20 cellular contexts compared by ENCODE assay signal in genomic region chr1:194043984-194044755, GRCh38.
DNase-seq lines count a peak whose midpoint lies in the region; ATAC-seq and TF ChIP-seq lines count a peak whose summit lies in the region.
"Had no signal": no experiment of that assay in that cellular context is flagged by ENCODE, and none has a peak within 500 bp of the region (broad histone marks: within the 10 kb centered on the region; RNA-seq: fewer than 3 reads in every experiment).

No MANE protein-coding gene starts in this region.

- H3K27ac Mint-ChIP-seq in activated CD8-positive, alpha-beta T cell treated with anti-CD3 and anti-CD28 coated beads for 36 hours = no peak overlapping the region
- H3K27ac Mint-ChIP-seq: GM23338; stimulated activated effector memory CD8-positive, alpha-beta T cell treated with anti-CD3 and anti-CD28 coated beads, Interleukin-12 subunit alpha, Interleukin-12 subunit beta, amount 100 ng/mL, for 72 hours had no signal

- peak overlapping the region; percentile 95; the same call in 1 of the 2 replicates for H3K18ac ChIP-seq in IMR-90 (ENCODE audit: low read depth, low read length)

- peaks cover 16% of the 10 kb centered on the region for H3K4me1 Mint-ChIP-seq in activated CD8-positive, alpha-beta T cell treated with anti-CD3 and anti-CD28 coated beads for 36 hours (ENCODE audit: low read depth)
- H3K4me1 Mint-ChIP-seq: GM23338; stimulated activated effector memory CD8-positive, alpha-beta T cell treated with anti-CD3 and anti-CD28 coated beads, Interleukin-12 subunit alpha, Interleukin-12 subunit beta, amount 100 ng/mL, for 72 hours had no signal

- no peaks in the 10 kb centered on the region for H4K20me1 ChIP-seq in IMR-90 (ENCODE audit: insufficient read depth, low read length)
- H4K20me1 ChIP-seq: BLaER1 treated with 17β-estradiol and CSF1 and Interleukin-3, amounts not matched to agents 10 nM and 100 nM had no signal

- H3K4me2 ChIP-seq in IMR-90 (ENCODE audit: low read depth, low read length) = no peak overlapping the region
- H3K4me2 ChIP-seq: BLaER1 treated with 17β-estradiol and CSF1 and Interleukin-3, amounts not matched to agents 10 nM and 100 nM; GM23338 had no signal

- no peaks in the 10 kb centered on the region for H3K36me3 Mint-ChIP-seq in activated CD8-positive, alpha-beta T cell treated with anti-CD3 and anti-CD28 coated beads for 36 hours (ENCODE audit: low read depth)
- H3K36me3 Mint-ChIP-seq: stimulated activated effector memory CD8-positive, alpha-beta T cell treated with anti-CD3 and anti-CD28 coated beads, Interleukin-12 subunit alpha, Interleukin-12 subunit beta, amount 100 ng/mL, for 72 hours had no signal

- WGBS in IMR-90 (ENCODE audit: extremely low coverage in 2 of 2, insufficient read length in 1 of 2), 2 experiments = no CpG with 5 or more reads among the region's 5 CpGs

- dilution Hi-C loops in IMR-90 (cut with HindIII; ENCODE audit: low sequenced_read_pairs, unreplicated experiment) = no loop called here

- H3K27me3 ChIP-seq in IMR-90 (ENCODE audit: control insufficient read depth, insufficient read depth, low read length) (no peaks in the 10 kb centered on the region), foreskin keratinocyte (no peaks in the 10 kb centered on the region)
- H3K27me3 ChIP-seq: BLaER1 treated with 17β-estradiol and CSF1 and Interleukin-3, amounts not matched to agents 10 nM and 100 nM had no signal

- H3K9ac ChIP-seq in IMR-90 (ENCODE audit: low read depth, low read length) = no peak overlapping the region
- H3K9ac ChIP-seq: BLaER1 treated with 17β-estradiol and CSF1 and Interleukin-3, amounts not matched to agents 10 nM and 100 nM had no signal

- in situ Hi-C loops in IMR-90 (cut with MboI; ENCODE audit: low sequenced_read_pairs) = no loop called here

- H3K23ac ChIP-seq in IMR-90 (ENCODE audit: low read depth, low read length) = no peak overlapping the region

- peaks cover 4% of the 10 kb centered on the region for H3K9me3 Mint-ChIP-seq in activated CD8-positive, alpha-beta T cell treated with anti-CD3 and anti-CD28 coated beads for 36 hours
- H3K9me3 Mint-ChIP-seq: GM23338; stimulated activated effector memory CD8-positive, alpha-beta T cell treated with anti-CD3 and anti-CD28 coated beads, Interleukin-12 subunit alpha, Interleukin-12 subunit beta, amount 100 ng/mL, for 72 hours had no signal

- H2AFZ ChIP-seq in IMR-90 (replicated peaks; ENCODE audit: low read length, poor library complexity) = peak overlapping the region; percentile 2
- H2AFZ ChIP-seq: GM23338 had no signal

- no TSS peak for BruUV-seq in IMR-90 (replicated peaks; lab: Mats Ljungman, UMichigan)

- H3K36me3 ChIP-seq in IMR-90 (ENCODE audit: control insufficient read depth, insufficient read depth, low read length) = no peaks in the 10 kb centered on the region
- H3K36me3 ChIP-seq: BLaER1 treated with 17β-estradiol and CSF1 and Interleukin-3, amounts not matched to agents 10 nM and 100 nM; left ventricle myocardium inferior; thoracic aorta had no signal

- H2AK9ac ChIP-seq in IMR-90 (replicated peaks; ENCODE audit: low read depth, low read length, poor library complexity) = no peak overlapping the region

- peak overlapping the region; percentile 22; the same call in 1 of the 2 replicates for H4K5ac ChIP-seq in IMR-90 (ENCODE audit: low read depth, low read length)

- DNase-seq in EL = peak; percentile 23
- peak; percentile 72 for DNase-seq in IMR-90
- peak; percentile 48 for DNase-seq in amniotic epithelial cell (ENCODE audit: low read depth)
- peak in 1 of 2 donors; percentile 51 for DNase-seq in foreskin keratinocyte
- no peak for DNase-seq in NCI-H524 (lab: John Stamatoyannopoulos, UW)
- no peak for DNase-seq in activated CD8-positive, alpha-beta T cell treated with anti-CD3 and anti-CD28 coated beads for 36 hours
- DNase-seq: activated effector memory CD4-positive, alpha-beta T cell treated with anti-CD3 and anti-CD28 coated beads, Interleukin-2, amount 50 U/mL, for 16 hours; aorta; left ventricle myocardium inferior; NCI-H1092; NCI-H2081 treated with DMSO at 0.1 percent for 48 hours; NCI-H524 treated with DMSO at 0.1 percent for 48 hours; retina; stimulated activated CD4-positive, alpha-beta T cell treated with anti-CD3 and anti-CD28 coated beads, Interleukin-12 subunit alpha, Interleukin-12 subunit beta, amount 100 ng/mL, for 4 hours had no signal

- peak overlapping the region; percentile 77; the same call in 1 of the 2 replicates for H2AK5ac ChIP-seq in IMR-90 (ENCODE audit: low read depth, low read length)

- H3K4me3 ChIP-seq in IMR-90 (ENCODE audit: insufficient read depth, low read depth, low read length) = no peak overlapping the region
- H3K4me3 ChIP-seq: BLaER1 treated with 17β-estradiol and CSF1 and Interleukin-3, amounts not matched to agents 10 nM and 100 nM; coronary artery; GM23338; left ventricle myocardium inferior; thoracic aorta had no signal

- ATAC-seq in IMR-90 (ENCODE audit: low read depth) (peak; percentile 48; the same call in 1 of the 2 replicates), foreskin keratinocyte (peak; percentile 71), HG03139 (IDR thresholded peaks at IDR 0.05; ENCODE audit: unreplicated experiment) (no peak)
- no peak for ATAC-seq in activated CD8-positive, alpha-beta T cell treated with anti-CD3 and anti-CD28 coated beads for 36 hours
- ATAC-seq: GM23338; stimulated activated effector memory CD8-positive, alpha-beta T cell treated with anti-CD3 and anti-CD28 coated beads, Interleukin-12 subunit alpha, Interleukin-12 subunit beta, amount 100 ng/mL, for 72 hours had no signal

- TF ChIP-seq RAD21 in IMR-90 (IDR thresholded peaks at IDR 0.05; ENCODE audit: low read length) = no peak

- no peak for TF ChIP-seq CTCF in IMR-90 (conservative IDR thresholded peaks at IDR 0.05; ENCODE audit: low read depth, low read length)
- TF ChIP-seq CTCF in foreskin keratinocyte (conservative IDR thresholded peaks at IDR 0.05) = no peak
- no peak for TF ChIP-seq CTCF in activated CD8-positive, alpha-beta T cell treated with anti-CD3 and anti-CD28 coated beads for 36 hours (IDR thresholded peaks at IDR 0.05)

- H4K91ac ChIP-seq in IMR-90 (ENCODE audit: insufficient read depth, low read depth, low read length) = no peak overlapping the region

- H3K56ac ChIP-seq in IMR-90 (ENCODE audit: extremely low read depth, insufficient read depth, low read length) = no peak overlapping the region

- H3K79me1 ChIP-seq in IMR-90 (ENCODE audit: low read depth in 1 of 2, low read length in 2 of 2) = no peaks in the 10 kb centered on the region

- H2BK20ac ChIP-seq in IMR-90 (ENCODE audit: low read depth, low read length) = peak overlapping the region; percentile 87

- POLR2A ChIA-PET in IMR-90 (lab: Charles Lee; ENCODE audit: unreplicated experiment) = no interaction called here
- POLR2A ChIA-PET in activated CD8-positive, alpha-beta T cell treated with anti-CD3 and anti-CD28 coated beads for 36 hours (lab: Charles Lee) = no interaction called here

- peaks cover 3% of the 10 kb centered on the region for H3K9me1 ChIP-seq in IMR-90 (ENCODE audit: insufficient read depth, low read length)

- H3K4me1 ChIP-seq in IMR-90 (ENCODE audit: control insufficient read depth, insufficient read depth, low read length) (peaks cover 8% of the 10 kb centered on the region), foreskin keratinocyte (peaks cover 28% of the 10 kb centered on the region)
- H3K4me1 ChIP-seq: BLaER1 treated with 17β-estradiol and CSF1 and Interleukin-3, amounts not matched to agents 10 nM and 100 nM; left ventricle myocardium inferior had no signal

- peak overlapping the region; percentile 69; the same call in 1 of the 2 replicates for H3K4ac ChIP-seq in IMR-90 (ENCODE audit: low read depth, low read length)

- TF ChIP-seq POLR2A in IMR-90 (IDR thresholded peaks at IDR 0.05; ENCODE audit: low read depth, low read length) = no peak

- no peak overlapping the region for H3K27ac ChIP-seq in IMR-90 (ENCODE audit: insufficient read depth, low read length)
- peak overlapping the region; percentile 73 for H3K27ac ChIP-seq in foreskin keratinocyte
- H3K27ac ChIP-seq: BLaER1 treated with 17β-estradiol and CSF1 and Interleukin-3, amounts not matched to agents 10 nM and 100 nM; coronary artery; left ventricle myocardium inferior; thoracic aorta had no signal

- H2BK120ac ChIP-seq in IMR-90 (ENCODE audit: low read depth, low read length) = peak overlapping the region; percentile 87; the same call in 1 of the 2 replicates

- no peak overlapping the region for H3K4me3 Mint-ChIP-seq in activated CD8-positive, alpha-beta T cell treated with anti-CD3 and anti-CD28 coated beads for 36 hours
- H3K4me3 Mint-ChIP-seq: GM23338; stimulated activated effector memory CD8-positive, alpha-beta T cell treated with anti-CD3 and anti-CD28 coated beads, Interleukin-12 subunit alpha, Interleukin-12 subunit beta, amount 100 ng/mL, for 72 hours had no signal

- peak overlapping the region; percentile 92; the same call in 2 of the 3 replicates for H2BK15ac ChIP-seq in IMR-90 (ENCODE audit: low read depth, low read length)

- peak overlapping the region; percentile 57 for H2BK5ac ChIP-seq in IMR-90 (ENCODE audit: low read depth, low read length, poor library complexity, severe bottlenecking)

- no peaks in the 10 kb centered on the region for H3K9me3 ChIP-seq in IMR-90 (ENCODE audit: control insufficient read depth, insufficient read depth, low read length)
- H3K9me3 ChIP-seq: BLaER1 treated with 17β-estradiol and CSF1 and Interleukin-3, amounts not matched to agents 10 nM and 100 nM; left ventricle myocardium inferior; thoracic aorta had no signal

- peak overlapping the region; percentile 70; the same call in 1 of the 2 replicates for H3K14ac ChIP-seq in IMR-90 (replicated peaks; ENCODE audit: low read depth, low read length)

- peak overlapping the region; percentile 19 to 59; a peak in 2 of 4 replicates for H4K8ac ChIP-seq in IMR-90 (ENCODE audit: low read depth in 2 of 2, low read length in 2 of 2)

- CTCF ChIA-PET in IMR-90 (lab: Yijun Ruan, JAX) = interaction anchor here (0.6 kb wide), 1 partner anchor 442 kb away, joined by 3 read pairs; no protein-coding TSS in a partner anchor
- CTCF ChIA-PET in activated CD8-positive, alpha-beta T cell treated with anti-CD3 and anti-CD28 coated beads for 36 hours (lab: Charles Lee) = interaction anchor here (1.3 kb wide), 1 partner anchor 12 kb away, joined by 4 read pairs; no protein-coding TSS in a partner anchor

- intact Hi-C loops in IMR-90 (cut with micrococcal nuclease) = loop anchor here (10.0 kb wide), 1 partner anchor 859 kb away; the partner anchor contains the start of gene B3GALT2
- intact Hi-C loops in activated CD8-positive, alpha-beta T cell treated with anti-CD3 and anti-CD28 coated beads for 36 hours (cut with micrococcal nuclease) = no loop called here

- no peaks in the 10 kb centered on the region for H3K27me3 Mint-ChIP-seq in activated CD8-positive, alpha-beta T cell treated with anti-CD3 and anti-CD28 coated beads for 36 hours

Comparison
In these comparisons a context has a peak if more than half of its experiments do, and no peak if none do; other contexts are left out.
1. DNase-seq: peak in EL (single experiment), IMR-90 (single experiment) and amniotic epithelial cell (single experiment); none in NCI-H524 (0 of 2) and activated CD8-positive, alpha-beta T cell treated with anti-CD3 and anti-CD28 coated beads for 36 hours (single experiment).
2. ATAC-seq: peak in IMR-90 (single experiment) and foreskin keratinocyte (single experiment); none in HG03139 (single experiment) and activated CD8-positive, alpha-beta T cell treated with anti-CD3 and anti-CD28 coated beads for 36 hours (single experiment).